ENCODE assay signal across 19 cellular contexts in the genomic region with DNA sequence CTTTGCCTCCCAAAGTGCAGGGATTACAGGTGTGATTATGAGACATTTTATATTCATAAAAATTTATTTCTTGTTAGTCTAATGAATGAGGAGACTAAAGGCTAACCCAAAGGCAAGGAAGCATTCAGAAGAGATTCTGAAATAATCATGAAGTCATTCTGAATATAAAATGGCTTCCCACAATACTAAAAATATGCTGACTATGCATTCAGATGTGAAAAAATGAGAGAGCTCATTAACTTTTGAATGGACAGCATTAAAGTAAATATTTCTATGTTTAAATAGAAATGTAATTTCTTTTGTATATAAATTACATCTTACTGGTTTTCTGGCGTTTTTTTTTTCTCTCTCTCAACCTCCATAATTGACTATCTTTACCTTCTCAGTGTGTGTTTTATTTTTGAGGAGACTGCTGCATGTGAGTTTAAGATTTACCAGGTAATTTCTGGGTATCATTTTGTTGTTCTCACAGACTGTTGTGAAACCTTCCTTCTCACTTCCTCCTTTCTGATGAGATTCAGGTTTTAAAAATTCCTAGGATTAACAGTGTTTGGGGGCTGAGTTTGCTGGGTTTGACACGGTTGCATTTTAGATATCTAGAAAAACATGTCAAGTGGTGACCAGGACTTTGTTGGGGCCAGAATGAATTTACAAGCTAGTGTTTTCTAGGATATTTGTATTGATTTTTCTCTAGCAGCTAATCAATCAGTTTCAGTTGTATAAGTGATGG.
DNase-seq lines count a peak whose midpoint lies in the region; ATAC-seq, FAIRE-seq and TF ChIP-seq lines count a peak whose summit lies in the region.
"Had no signal": no experiment of that assay in that cellular context is flagged by ENCODE, and none has a peak within 500 bp of the region (broad histone marks: within the 10 kb centered on the region; RNA-seq: fewer than 3 reads in every experiment).

No MANE protein-coding gene starts in this region.

- no peak overlapping the region for H3K18ac ChIP-seq in IMR-90 (ENCODE audit: low read depth, low read length)

- H3K56ac ChIP-seq in IMR-90 (ENCODE audit: extremely low read depth, insufficient read depth, low read length) = no peak overlapping the region

- 50% methylated on average over 1 of the region's 2 CpGs; no CpG with 5 or more reads in 1 of the 2 experiments for WGBS in IMR-90 (ENCODE audit: extremely low coverage in 2 of 2, insufficient read length in 1 of 2), 2 experiments
- 84 to 92% (median 87%) methylated on average over 2 of the region's 2 CpGs for WGBS in ovary, 3 donors

- no peak for TF ChIP-seq RAD21 in IMR-90 (IDR thresholded peaks at IDR 0.05; ENCODE audit: low read length)

- no peak overlapping the region for H3K23ac ChIP-seq in IMR-90 (ENCODE audit: low read depth, low read length)

- no peaks in the 10 kb centered on the region for H4K20me1 ChIP-seq in IMR-90 (ENCODE audit: insufficient read depth, low read length)

- H3K36me3 ChIP-seq in IMR-90 (ENCODE audit: control insufficient read depth, insufficient read depth, low read length) (no peaks in the 10 kb centered on the region), SJCRH30 (no peaks in the 10 kb centered on the region), ovary (no peaks in the 10 kb centered on the region)
- H3K36me3 ChIP-seq: MG63 had no signal

- CTCF ChIA-PET in IMR-90 (lab: Yijun Ruan, JAX) = no interaction called here
- CTCF ChIA-PET in WTC11 (lab: Charles Lee) = no interaction called here

- no peak for TF ChIP-seq CTCF in IMR-90 (conservative IDR thresholded peaks at IDR 0.05; ENCODE audit: low read depth, low read length)
- no peak for TF ChIP-seq CTCF in WTC11 (IDR thresholded peaks at IDR 0.05)
- no peak for TF ChIP-seq CTCF in nephron progenitor cell (IDR thresholded peaks at IDR 0.05)
- TF ChIP-seq CTCF in ovary (IDR thresholded peaks at IDR 0.05) = no peak

- TF ChIP-seq EP300 in ovary (IDR thresholded peaks at IDR 0.05) = no peak

- no peak overlapping the region for H2BK120ac ChIP-seq in IMR-90 (ENCODE audit: low read depth, low read length)

- dilution Hi-C loops in IMR-90 (cut with HindIII; ENCODE audit: low sequenced_read_pairs, unreplicated experiment) = no loop called here

- no peaks in the 10 kb centered on the region for H3K9me1 ChIP-seq in IMR-90 (ENCODE audit: insufficient read depth, low read length)

- H3K4ac ChIP-seq in IMR-90 (ENCODE audit: low read depth, low read length) = no peak overlapping the region

- BruUV-seq in IMR-90 (replicated peaks; lab: Mats Ljungman, UMichigan) = no TSS peak

- no peak overlapping the region for H2AFZ ChIP-seq in IMR-90 (replicated peaks; ENCODE audit: low read length, poor library complexity)

- no peaks in the 10 kb centered on the region for H3K36me3 Mint-ChIP-seq in WTC11
- H3K36me3 Mint-ChIP-seq in nephron progenitor cell (ENCODE audit: low read depth) = no peaks in the 10 kb centered on the region

- DNase-seq in GM12891 (ENCODE audit: insufficient read length, low spot score) = no peak
- DNase-seq in IMR-90 = no peak
- DNase-seq in WTC11 (ENCODE audit: low spot score) = no peak
- DNase-seq in nephron progenitor cell = no peak
- DNase-seq in SJCRH30 = no peak
- DNase-seq in erythroblast (lab: John Stamatoyannopoulos, UW) = no peak
- DNase-seq in ovary = no peak
- DNase-seq: CD4-positive, CD25-positive, alpha-beta regulatory T cell; COR-L47; DMS 273 treated with DMSO at 0.1 percent for 48 hours; DND-41; GOT3; MG63; NCI-H1105; NCI-H1694; NCI-H2081; NCI-H2171; NCI-H524 treated with DMSO at 0.1 percent for 48 hours had no signal

- H3K27ac ChIP-seq in IMR-90 (ENCODE audit: insufficient read depth, low read length) = no peak overlapping the region
- H3K27ac ChIP-seq in SJCRH30 = no peak overlapping the region
- no peak overlapping the region for H3K27ac ChIP-seq in ovary

- in situ Hi-C loops in IMR-90 (cut with MboI; ENCODE audit: low sequenced_read_pairs) = no loop called here

- TF ChIP-seq POLR2A in GM12891 (IDR thresholded peaks at IDR 0.05; ENCODE audit: low read depth, low read length) (no peak), IMR-90 (IDR thresholded peaks at IDR 0.05; ENCODE audit: low read depth, low read length) (no peak), erythroblast (IDR thresholded peaks at IDR 0.05; ENCODE audit: low read length) (no peak), ovary (IDR thresholded peaks at IDR 0.05) (no peak)

- no peak overlapping the region for H3K4me2 ChIP-seq in IMR-90 (ENCODE audit: low read depth, low read length)

- H2AK9ac ChIP-seq in IMR-90 (replicated peaks; ENCODE audit: low read depth, low read length, poor library complexity) = no peak overlapping the region

- no peak overlapping the region for H4K5ac ChIP-seq in IMR-90 (ENCODE audit: low read depth, low read length)

- H3K79me1 ChIP-seq in IMR-90 (ENCODE audit: low read depth in 1 of 2, low read length in 2 of 2) = 0 out of 4 replicates have a peak, but pooled peaks cover 0 to 3% of the 10 kb centered on the region in 2 experiments

- H3K4me3 ChIP-seq in IMR-90 (ENCODE audit: insufficient read depth, low read depth, low read length) = no peak overlapping the region
- H3K4me3 ChIP-seq in SJCRH30 = no peak overlapping the region
- H3K4me3 ChIP-seq in ovary = no peak overlapping the region
- H3K4me3 ChIP-seq: MG63 had no signal

- H3K4me1 ChIP-seq in IMR-90 (ENCODE audit: control insufficient read depth, insufficient read depth, low read length) (0 out of 2 replicates have a peak, but pooled peaks cover 2% of the 10 kb centered on the region), SJCRH30 (no peaks in the 10 kb centered on the region), ovary (ENCODE audit: insufficient read depth) (peaks cover 7% of the 10 kb centered on the region)

- H4K91ac ChIP-seq in IMR-90 (ENCODE audit: insufficient read depth, low read depth, low read length) = no peak overlapping the region

- H3K4me1 Mint-ChIP-seq in WTC11 = peaks cover 31% of the 10 kb centered on the region
- peaks cover 16% of the 10 kb centered on the region for H3K4me1 Mint-ChIP-seq in nephron progenitor cell

- no peaks in the 10 kb centered on the region for H3K27me3 Mint-ChIP-seq in WTC11 (ENCODE audit: low read depth)
- H3K27me3 Mint-ChIP-seq in nephron progenitor cell (ENCODE audit: low read depth, poor library complexity) = no peaks in the 10 kb centered on the region
- H3K27me3 Mint-ChIP-seq: CD4-positive, CD25-positive, alpha-beta regulatory T cell had no signal

- peak overlapping the region; percentile 90 for H3K27ac Mint-ChIP-seq in WTC11
- H3K27ac Mint-ChIP-seq in nephron progenitor cell = peak overlapping the region; percentile 38
- H3K27ac Mint-ChIP-seq: CD4-positive, CD25-positive, alpha-beta regulatory T cell had no signal

- H4K8ac ChIP-seq in IMR-90 (ENCODE audit: low read depth in 2 of 2, low read length in 2 of 2) = no peak overlapping the region

- no peak overlapping the region for H2BK15ac ChIP-seq in IMR-90 (ENCODE audit: low read depth, low read length)

- H2AK5ac ChIP-seq in IMR-90 (ENCODE audit: low read depth, low read length) = no peak overlapping the region

- no peak overlapping the region for H2BK5ac ChIP-seq in IMR-90 (ENCODE audit: low read depth, low read length, poor library complexity, severe bottlenecking)

- H3K4me3 Mint-ChIP-seq in WTC11 = no peak overlapping the region
- H3K4me3 Mint-ChIP-seq in nephron progenitor cell = no peak overlapping the region
- H3K4me3 Mint-ChIP-seq: CD4-positive, CD25-positive, alpha-beta regulatory T cell had no signal

- H2BK20ac ChIP-seq in IMR-90 (ENCODE audit: low read depth, low read length) = no peak overlapping the region

- H3K9ac ChIP-seq in IMR-90 (ENCODE audit: low read depth, low read length) = no peak overlapping the region

- no peak overlapping the region for H3K14ac ChIP-seq in IMR-90 (replicated peaks; ENCODE audit: low read depth, low read length)

- H3K9me3 ChIP-seq in IMR-90 (ENCODE audit: control insufficient read depth, insufficient read depth, low read length) (no peaks in the 10 kb centered on the region), SJCRH30 (replicated peaks) (no peaks in the 10 kb centered on the region), ovary (no peaks in the 10 kb centered on the region)
- H3K9me3 ChIP-seq: MG63 had no signal

- intact Hi-C loops in IMR-90 (cut with micrococcal nuclease) = loop anchor here (10.0 kb wide), 1 partner anchor 176 kb away; no protein-coding TSS in a partner anchor
- intact Hi-C loops in ovary (cut with DNase I) = no loop called here

- H3K9me3 Mint-ChIP-seq in WTC11 = no peaks in the 10 kb centered on the region
- H3K9me3 Mint-ChIP-seq in nephron progenitor cell = no peaks in the 10 kb centered on the region
- H3K9me3 Mint-ChIP-seq: CD4-positive, CD25-positive, alpha-beta regulatory T cell had no signal

- FAIRE-seq in GM12891 (lab: Jason Lieb, UNC) = no peak
- FAIRE-seq: RCC 7860 had no signal

- ATAC-seq in IMR-90 (ENCODE audit: low read depth) (no peak), WTC11 (no peak)

- H3K27me3 ChIP-seq in IMR-90 (ENCODE audit: control insufficient read depth, insufficient read depth, low read length) = no peaks in the 10 kb centered on the region
- no peaks in the 10 kb centered on the region for H3K27me3 ChIP-seq in SJCRH30
- H3K27me3 ChIP-seq in ovary = no peaks in the 10 kb centered on the region
- H3K27me3 ChIP-seq: MG63 had no signal

- POLR2A ChIA-PET in IMR-90 (lab: Charles Lee; ENCODE audit: unreplicated experiment) = no interaction called here
- POLR2A ChIA-PET in WTC11 (lab: Charles Lee) = no interaction called here

TF ChIP-seq in GM12891, 5 proteins besides CTCF, POLR2A, EP300 and RAD21:
- TF ChIP-seq PAX5 (IDR thresholded peaks at IDR 0.05; ENCODE audit: insufficient read depth, low read length, severe bottlenecking) = no peak
- TF ChIP-seq SPI1 (IDR thresholded peaks at IDR 0.05; ENCODE audit: low read depth, low read length) = peak; percentile 86
- no peak for TF ChIP-seq POU2F2 (IDR thresholded peaks at IDR 0.05; ENCODE audit: low read depth, low read length)

TF ChIP-seq in IMR-90, 13 proteins besides CTCF, POLR2A, EP300 and RAD21 (continues in another document):
- no peak for TF ChIP-seq MXI1 (IDR thresholded peaks at IDR 0.05; ENCODE audit: borderline replicate concordance, low read depth, low read length)
- TF ChIP-seq MAZ (IDR thresholded peaks at IDR 0.05; ENCODE audit: borderline replicate concordance, low read depth, low read length) = no peak

TF ChIP-seq in WTC11, 78 proteins besides CTCF, POLR2A, EP300 and RAD21 (continues in another document):
- TF ChIP-seq SOX15 (CRISPR knock-in tag; IDR thresholded peaks at IDR 0.05) (no peak), FOXK1 (CRISPR knock-in tag; IDR thresholded peaks at IDR 0.05) (no peak)
- TF ChIP-seq, protein P1, sequence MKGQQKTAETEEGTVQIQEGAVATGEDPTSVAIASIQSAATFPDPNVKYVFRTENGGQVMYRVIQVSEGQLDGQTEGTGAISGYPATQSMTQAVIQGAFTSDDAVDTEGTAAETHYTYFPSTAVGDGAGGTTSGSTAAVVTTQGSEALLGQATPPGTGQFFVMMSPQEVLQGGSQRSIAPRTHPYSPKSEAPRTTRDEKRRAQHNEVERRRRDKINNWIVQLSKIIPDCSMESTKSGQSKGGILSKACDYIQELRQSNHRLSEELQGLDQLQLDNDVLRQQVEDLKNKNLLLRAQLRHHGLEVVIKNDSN (CRISPR knock-in tag; IDR thresholded peaks at IDR 0.05) = no peak
